8 cellular contexts compared by ENCODE assay signal in genomic region chrX:13078739-13079444, GRCh38. TPM values are rescaled to one million over a fixed set of nuclear protein-coding genes. Genes with fewer than 3 reads are reported as not detected.
DNase-seq lines count a peak whose midpoint lies in the region; ATAC-seq and TF ChIP-seq lines count a peak whose summit lies in the region.

No MANE protein-coding gene starts in this region.

- H3K27ac Mint-ChIP-seq in HFFc6 = peak overlapping the region; percentile 95

- H3K27me3 ChIP-seq in adipocyte (replicated peaks; ENCODE audit: control insufficient read depth, insufficient read depth, low read length) = no peaks in the 10 kb centered on the region
- no peaks in the 10 kb centered on the region for H3K27me3 ChIP-seq in thoracic aorta (replicated peaks; ENCODE audit: insufficient read depth)

- H3K9ac ChIP-seq in adipocyte (ENCODE audit: low read length) = peak overlapping the region; percentile 79

- H3K4me1 Mint-ChIP-seq in HFFc6 (ENCODE audit: low read depth) = peaks cover 55% of the 10 kb centered on the region

- peak; percentile 41 for DNase-seq in AG08396 (ENCODE audit: low spot score)
- DNase-seq in HFFc6 = peak; percentile 60
- peak; percentile 43 for DNase-seq in adipocyte (ENCODE audit: low read depth)
- DNase-seq in left lobe of liver (ENCODE audit: low spot score) = no peak
- DNase-seq in thoracic aorta (ENCODE audit: low spot score) = no peak
- no peak for DNase-seq in NCI-H345 (lab: John Stamatoyannopoulos, UW)

- H3K4me3 ChIP-seq in adipocyte (ENCODE audit: low read length) (peak overlapping the region; percentile 48), thoracic aorta (peak overlapping the region; percentile 59)

- H3K9me3 ChIP-seq in adipocyte (ENCODE audit: control insufficient read depth, low read length) (no peaks in the 10 kb centered on the region), thoracic aorta (no peaks in the 10 kb centered on the region)

- H3K36me3 ChIP-seq in adipocyte (ENCODE audit: control insufficient read depth, insufficient read depth, low read length, severe bottlenecking) (no peaks in the 10 kb centered on the region), thoracic aorta (no peaks in the 10 kb centered on the region)

- H3K27me3 Mint-ChIP-seq in HFFc6 (ENCODE audit: insufficient read depth) = no peaks in the 10 kb centered on the region

- peak overlapping the region; percentile 77 to 87 for H3K27ac ChIP-seq in thoracic aorta

- TF ChIP-seq CTCF in HFFc6 (IDR thresholded peaks at IDR 0.05) (no peak), thoracic aorta (IDR thresholded peaks at IDR 0.05) (no peak)

- H3K4me1 ChIP-seq in adipocyte (ENCODE audit: control insufficient read depth, insufficient read depth, low read length) = peaks cover 19% of the 10 kb centered on the region
- H3K4me1 ChIP-seq in thoracic aorta (ENCODE audit: control insufficient read depth in 1 of 2, low read depth in 2 of 2) = peaks cover 5 to 32% of the 10 kb centered on the region in 2 donors

- H3K4me3 Mint-ChIP-seq in HFFc6 = peak overlapping the region; percentile 80

- ATAC-seq in left lobe of liver (peak; percentile 44), thoracic aorta (ENCODE audit: insufficient number of reproducible peaks, low FRiP score, low read depth) (no peak), HG02938 (IDR thresholded peaks at IDR 0.05; ENCODE audit: unreplicated experiment) (no peak), HG02884 (IDR thresholded peaks at IDR 0.05; ENCODE audit: unreplicated experiment) (no peak)

- no peaks in the 10 kb centered on the region for H3K9me3 Mint-ChIP-seq in HFFc6

- H3K36me3 Mint-ChIP-seq in HFFc6 (ENCODE audit: low read depth) = no peaks in the 10 kb centered on the region

RNA-seq across cellular contexts. Expression of gene FAM9C, which starts 34.5 kb away (rescaled TPM):
- not detected for total RNA-seq in HFFc6 (2021; fragmentation: NEBNext Ultra II Directional; extraction: Animal tissue kit (Norgen Biotek cat#: 25700))
- total RNA-seq in left lobe of liver (not detected), thoracic aorta (not detected)

Comparison
In these comparisons a context has a peak if more than half of its experiments do, and no peak if none do; other contexts are left out.
1. DNase-seq: peak in AG08396 (single experiment), HFFc6 (single experiment) and adipocyte (single experiment); none in left lobe of liver (single experiment), thoracic aorta (single experiment) and NCI-H345 (single experiment).